Comparison of ENCODE assay signal across 8 cellular contexts in the genomic region with DNA sequence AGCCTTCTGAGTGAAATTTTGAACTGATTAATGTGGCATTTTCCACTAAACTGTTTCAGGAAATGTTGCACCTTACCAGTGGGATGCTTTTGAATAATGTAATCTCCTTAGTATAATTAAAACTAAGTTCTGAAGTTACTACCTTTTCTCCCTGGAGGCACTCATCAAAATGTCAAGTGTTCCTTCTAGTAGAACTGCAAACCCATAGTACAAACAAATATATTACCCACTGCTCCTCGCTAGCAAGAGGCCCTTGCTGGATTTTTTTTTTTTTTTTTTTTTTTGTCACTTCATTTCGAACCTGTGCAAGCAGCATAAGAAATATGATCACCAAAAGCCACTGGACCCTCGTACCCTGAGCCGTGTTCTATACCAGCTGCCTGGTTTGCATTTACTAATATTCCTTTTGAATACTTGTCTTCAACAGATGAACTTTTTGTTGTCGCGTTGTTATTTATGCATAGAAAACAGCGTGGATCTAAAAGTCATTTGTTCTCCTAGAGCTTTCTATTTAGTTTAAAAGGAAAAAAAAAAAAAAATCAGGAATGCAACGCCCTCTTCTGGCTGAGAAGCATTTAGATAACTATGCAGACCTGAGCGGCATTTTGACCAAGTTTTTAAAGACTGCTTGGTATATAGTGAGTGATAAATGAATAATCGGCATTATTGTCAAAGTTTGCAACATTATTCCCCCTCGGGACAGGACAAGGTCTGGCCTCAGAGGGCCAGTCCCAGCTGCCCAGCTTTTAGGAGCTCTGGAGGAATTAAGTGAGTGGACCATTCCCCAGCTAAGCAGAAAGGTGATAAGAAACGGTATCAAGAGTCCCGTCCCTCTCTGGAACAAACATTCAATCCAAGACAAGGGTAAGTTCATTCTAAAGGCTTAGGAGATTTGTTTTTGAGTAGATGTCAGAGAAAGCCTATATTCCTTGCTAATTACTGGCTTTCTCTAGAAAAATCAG.
A peak's percentile ranks its signal among the peaks of the same experiment; 100 is the strongest.
DNase-seq lines count a peak whose midpoint lies in the region; ATAC-seq and TF ChIP-seq lines count a peak whose summit lies in the region.

No MANE protein-coding gene starts in this region.

- 21 to 25% methylated on average over 13 of the region's 13 CpGs for WGBS in heart right ventricle, 2 donors
- 30 to 44% methylated on average over 13 of the region's 13 CpGs for WGBS in testis, 2 donors

- DNase-seq in heart right ventricle (no peak), Right ventricle myocardium inferior (ENCODE audit: missing footprints) (no peak), RKO (ENCODE audit: low spot score) (peak; percentile 54), foreskin fibroblast (peak; percentile 18 to 72), testis (no peak)
- no peak for DNase-seq in activated CD4-positive, alpha-beta T cell treated with anti-CD3 and anti-CD28 coated beads for 1 hour
- DNase-seq in stimulated activated CD4-positive, alpha-beta T cell treated with anti-CD3 and anti-CD28 coated beads, Interleukin-1b, Interleukin-23, amount 100 ng/mL, for 48 hours: no peak

- no peak for ATAC-seq in heart right ventricle
- ATAC-seq in Right ventricle myocardium inferior: no peak
- ATAC-seq in GM18502 (IDR thresholded peaks at IDR 0.05; ENCODE audit: poor library complexity, unreplicated experiment): no peak

- H3K9me3 ChIP-seq in heart right ventricle (peaks cover 0 to 7% (median 0%) of the 10 kb centered on the region in 11 donors), testis (no peaks in the 10 kb centered on the region)

- H3K4me3 ChIP-seq in heart right ventricle: no peak overlapping the region
- peak overlapping the region in 1 of 2 donors; percentile 7 for H3K4me3 ChIP-seq in foreskin fibroblast (ENCODE audit: low read depth in 1 of 2, low read length in 2 of 2)
- no peak overlapping the region for H3K4me3 ChIP-seq in testis

- peaks cover 0 to 80% (median 27%) of the 10 kb centered on the region in 7 donors for H3K27me3 ChIP-seq in heart right ventricle
- no peaks in the 10 kb centered on the region for H3K27me3 ChIP-seq in testis

- no peaks in the 10 kb centered on the region for H3K36me3 ChIP-seq in heart right ventricle
- no peaks in the 10 kb centered on the region for H3K36me3 ChIP-seq in testis (ENCODE audit: low read depth, missing control alignments)

- H3K27ac ChIP-seq in heart right ventricle: no peak overlapping the region
- H3K27ac ChIP-seq in testis: no peak overlapping the region

- intact Hi-C loops in heart right ventricle (cut with DNase I): loop anchor here in 1 of 10 donors (10.0 kb wide), 1 partner anchor 1469 kb away; no protein-coding TSS in a partner anchor
- intact Hi-C loops in Right ventricle myocardium inferior (cut with DNase I): no loop called here
- intact Hi-C loops in testis (cut with DNase I; ENCODE audit: low total_unique reads): no loop called here

- H3K4me1 ChIP-seq in heart right ventricle: no peaks in the 10 kb centered on the region
- H3K4me1 ChIP-seq in testis: no peaks in the 10 kb centered on the region

- TF ChIP-seq CTCF in heart right ventricle (IDR thresholded peaks at IDR 0.05) (peak in 6 of 9 donors; percentile 46 to 60 (median 51)), foreskin fibroblast (IDR thresholded peaks at IDR 0.05; ENCODE audit: low read depth, low read length) (peak; percentile 46), testis (IDR thresholded peaks at IDR 0.05) (peak in 2 of 3 experiments; percentile 24 to 41)

- no peak for TF ChIP-seq POLR2A in testis (IDR thresholded peaks at IDR 0.05)

Comparison
In these comparisons a context has a peak if more than half of its experiments do, and no peak if none do; other contexts are left out.
1. DNase-seq: peak in RKO (single experiment) and foreskin fibroblast (2 of 2); none in heart right ventricle (0 of 2), Right ventricle myocardium inferior (single experiment), testis (single experiment), activated CD4-positive, alpha-beta T cell treated with anti-CD3 and anti-CD28 coated beads for 1 hour (single experiment) and stimulated activated CD4-positive, alpha-beta T cell treated with anti-CD3 and anti-CD28 coated beads, Interleukin-1b, Interleukin-23, amount 100 ng/mL, for 48 hours (single experiment).
2. Peak in every context shown above with its lines, with median percentiles within 50 percentile points of each other: CTCF ChIP-seq.